Comparison of ENCODE assay signal across 24 cellular contexts in genomic region chr12:109197327-109197726, GRCh38.
"Had no signal": no experiment of that assay in that cellular context is flagged by ENCODE, and none has a peak within 500 bp of the region (broad histone marks: within the 10 kb centered on the region; RNA-seq: fewer than 3 reads in every experiment).

No MANE protein-coding gene starts in this region.

- H3K4me1 Mint-ChIP-seq: activated B cell treated with CpG ODN at 0.5 μM for 24 hours; memory B cell; natural killer cell; stimulated activated naive B cell treated with anti-CD40 and anti-IgM and Interleukin-4, amounts not matched to agents 10 μg/mL and 1 μg/mL and 100 μg/mL, for 72 hours had no signal

- H3K27me3 Mint-ChIP-seq: activated B cell treated with CpG ODN at 0.5 μM for 24 hours; activated naive CD8-positive, alpha-beta T cell; memory B cell; stimulated activated naive B cell treated with anti-CD40 and anti-IgM and Interleukin-4, amounts not matched to agents 10 μg/mL and 1 μg/mL and 100 μg/mL, for 72 hours had no signal

- H3K4me3 Mint-ChIP-seq: activated B cell treated with CpG ODN at 0.5 μM for 24 hours; activated naive CD8-positive, alpha-beta T cell; memory B cell; natural killer cell; stimulated activated naive B cell treated with anti-CD40 and anti-IgM and Interleukin-4, amounts not matched to agents 10 μg/mL and 1 μg/mL and 100 μg/mL, for 72 hours had no signal

- ATAC-seq: gastroesophageal sphincter; left cardiac atrium; natural killer cell; stimulated activated naive B cell treated with anti-CD40 and anti-IgM and Interleukin-4, amounts not matched to agents 10 μg/mL and 1 μg/mL and 100 μg/mL, for 72 hours; upper lobe of right lung had no signal

- H3K4me2 ChIP-seq: smooth muscle cell had no signal

- H3K27ac ChIP-seq: epithelial cell of prostate, stomach, thyroid gland, upper lobe of right lung had no signal

- DNase-seq: activated B cell treated with CpG ODN at 0.5 μM for 24 hours; activated CD4-positive, alpha-beta T cell treated with anti-CD3 and anti-CD28 coated beads, Interleukin-2, amount 50 U/mL, for 4 hours; activated effector memory CD4-positive, alpha-beta T cell treated with Interleukin-2 at 50 U/mL for 16 hours; activated naive CD4-positive, alpha-beta T cell treated with Interleukin-2 at 50 U/mL for 16 hours; anterior cingulate cortex; dermis blood vessel endothelial cell; effector CD4-positive, alpha-beta T cell; head of caudate nucleus; hippocampal formation; left cardiac atrium; natural killer cell; retina; stimulated activated CD4-positive, alpha-beta T cell treated with anti-CD3 and anti-CD28 coated beads, Interleukin-15, amount 100 ng/mL, for 24 hours; stimulated activated CD4-positive, alpha-beta T cell treated with anti-CD3 and anti-CD28 coated beads, Interleukin-2, amount 100 ng/mL, for 24 hours; stimulated activated naive B cell treated with anti-CD40 and anti-IgM and Interleukin-4, amounts not matched to agents 10 μg/mL and 1 μg/mL and 100 μg/mL, for 72 hours; stomach; T-helper 2 cell; thyroid gland; upper lobe of right lung had no signal

- H3K27me3 ChIP-seq: gastroesophageal sphincter, stomach, thyroid gland, upper lobe of right lung had no signal

- H3K36me3 Mint-ChIP-seq: natural killer cell had no signal

- H3K27ac Mint-ChIP-seq: activated B cell treated with CpG ODN at 0.5 μM for 24 hours; activated naive CD8-positive, alpha-beta T cell; memory B cell; natural killer cell; stimulated activated naive B cell treated with anti-CD40 and anti-IgM and Interleukin-4, amounts not matched to agents 10 μg/mL and 1 μg/mL and 100 μg/mL, for 72 hours had no signal

- H3K9me3 Mint-ChIP-seq: natural killer cell had no signal

- H3K4me1 ChIP-seq: stomach, thyroid gland, upper lobe of right lung had no signal

- H3K9me3 ChIP-seq: gastroesophageal sphincter, stomach, thyroid gland, upper lobe of right lung had no signal

- H3K4me3 ChIP-seq: gastroesophageal sphincter, smooth muscle cell, stomach, thyroid gland, upper lobe of right lung had no signal
